In genomic region chrX:133905305-133905704, GRCh38 we compare ENCODE assay signal across 7 cellular contexts.
"Had no signal": no experiment of that assay in that cellular context is flagged by ENCODE, and none has a peak within 500 bp of the region (broad histone marks: within the 10 kb centered on the region; RNA-seq: fewer than 3 reads in every experiment).

No MANE protein-coding gene starts in this region.

- FAIRE-seq: H54, K562 had no signal

- DNase-seq: H9, HCEC 1CT, IMR-90, KG1 had no signal

- H3K4me3 ChIP-seq: GM23338, K562 had no signal

- ATAC-seq: GM23338, K562 had no signal

- H3K4me2 ChIP-seq: GM23338 had no signal
